ENCODE assay signal across 15 cellular contexts in genomic region chr7:44213206-44213871, GRCh38. TPM values are rescaled to one million over a fixed set of nuclear protein-coding genes. Genes with fewer than 3 reads are reported as not detected.
DNase-seq lines count a peak whose midpoint lies in the region; ATAC-seq and TF ChIP-seq lines count a peak whose summit lies in the region.
"Had no signal": no experiment of that assay in that cellular context is flagged by ENCODE, and none has a peak within 500 bp of the region (broad histone marks: within the 10 kb centered on the region; RNA-seq: fewer than 3 reads in every experiment).

No MANE protein-coding gene starts in this region.

- H3K4me1 ChIP-seq in right atrium auricular region = no peaks in the 10 kb centered on the region
- no peaks in the 10 kb centered on the region for H3K4me1 ChIP-seq in upper lobe of right lung

- peak; percentile 7 for ATAC-seq in Right ventricle myocardium superior (ENCODE audit: poor library complexity)
- ATAC-seq in left colon = peak; percentile 21
- no peak for ATAC-seq in upper lobe of right lung
- ATAC-seq: activated T-helper 17 cell treated with anti-CD3 and anti-CD28 coated beads, Interleukin-2, amount 50 U/mL, for 72 hours had no signal

- no peak overlapping the region for H3K4me3 ChIP-seq in right atrium auricular region
- H3K4me3 ChIP-seq in WERI-Rb-1 (ENCODE audit: low read depth, low read length) = no peak overlapping the region
- no peak overlapping the region for H3K4me3 ChIP-seq in upper lobe of right lung
- H3K4me3 ChIP-seq: MG63, PC-9 had no signal

- H3K36me3 ChIP-seq in right atrium auricular region (peaks cover 49% of the 10 kb centered on the region), WERI-Rb-1 (peaks cover 58% of the 10 kb centered on the region), upper lobe of right lung (peaks cover 56% of the 10 kb centered on the region)

- intact Hi-C loops in Right ventricle myocardium superior (cut with DNase I) (no loop called here), left colon (cut with DNase I, micrococcal nuclease) (no loop called here), upper lobe of right lung (cut with DNase I) (no loop called here)

- H3K9me3 ChIP-seq in right atrium auricular region (no peaks in the 10 kb centered on the region), WERI-Rb-1 (ENCODE audit: severe bottlenecking) (no peaks in the 10 kb centered on the region), upper lobe of right lung (no peaks in the 10 kb centered on the region)
- H3K9me3 ChIP-seq: MG63 had no signal

- H3K27ac ChIP-seq in right atrium auricular region (no peak overlapping the region), WERI-Rb-1 (peak overlapping the region; percentile 57), upper lobe of right lung (no peak overlapping the region)
- H3K27ac ChIP-seq: PC-9 had no signal

- peak; percentile 32 for DNase-seq in Right ventricle myocardium superior
- no peak for DNase-seq in right atrium auricular region (ENCODE audit: low spot score)
- no peak for DNase-seq in WERI-Rb-1
- peak in 1 of 2 donors; percentile 18 for DNase-seq in left colon
- peak; percentile 49 for DNase-seq in upper lobe of right lung
- no peak for DNase-seq in NCI-H510A treated with DMSO at 0.1 percent for 48 hours (lab: John Stamatoyannopoulos, UW)
- no peak for DNase-seq in effector CD4-positive, alpha-beta T cell
- no peak for DNase-seq in effector CD8-positive, alpha-beta T cell (lab: John Stamatoyannopoulos, UW)
- DNase-seq: activated CD4-positive, alpha-beta memory T cell treated with anti-CD3 and anti-CD28 coated beads, Interleukin-2, amount 10 ng/mL, durations not matched to agents 7 days and 5 days; MG63; NCI-H187 treated with DMSO at 0.1 percent for 48 hours; NCI-H510A; PC-9 had no signal

- TF ChIP-seq CTCF in right atrium auricular region (IDR thresholded peaks at IDR 0.05) (no peak), WERI-Rb-1 (IDR thresholded peaks at IDR 0.05; ENCODE audit: low read depth, low read length) (no peak), upper lobe of right lung (IDR thresholded peaks at IDR 0.05) (no peak)

- H3K27me3 ChIP-seq in right atrium auricular region (no peaks in the 10 kb centered on the region), WERI-Rb-1 (ENCODE audit: insufficient read depth, low read depth, severe bottlenecking) (no peaks in the 10 kb centered on the region), upper lobe of right lung (no peaks in the 10 kb centered on the region)
- H3K27me3 ChIP-seq: MG63 had no signal

RNA-seq across cellular contexts. Expression of gene YKT6, which starts 12.6 kb away (rescaled TPM):
- 48.9 TPM for total RNA-seq in Right ventricle myocardium superior
- 10 to 100 TPM; 43.9 to 44.9 TPM for total RNA-seq in right atrium auricular region
- 10 to 100 TPM; 84.8 to 86.9 TPM for total RNA-seq in left colon
- total RNA-seq in upper lobe of right lung = 54.7 TPM

RNA-seq across cellular contexts. Expression of gene GCK, which starts 24.1 kb away (rescaled TPM):
- total RNA-seq in Right ventricle myocardium superior = 1.3 TPM
- total RNA-seq in right atrium auricular region = 10 to 100 TPM; 11.1 to 21.0 TPM
- under 1 TPM; 0.15 to 0.22 TPM for total RNA-seq in left colon
- total RNA-seq in upper lobe of right lung = 0.23 TPM
- total RNA-seq: activated CD4-positive, alpha-beta memory T cell treated with anti-CD3 and anti-CD28 coated beads, Interleukin-2, amount 10 ng/mL, durations not matched to agents 7 days and 5 days; HT-29; PC-9 had no signal

Comparison
In these comparisons a context has a peak if more than half of its experiments do, and no peak if none do; other contexts are left out.
1. DNase-seq: peak in Right ventricle myocardium superior (single experiment) and upper lobe of right lung (single experiment); none in right atrium auricular region (single experiment), WERI-Rb-1 (single experiment), NCI-H510A treated with DMSO at 0.1 percent for 48 hours (single experiment), effector CD4-positive, alpha-beta T cell (single experiment) and effector CD8-positive, alpha-beta T cell (single experiment).